Comparison of ENCODE assay signal across 1 cellular context in the genomic region with DNA sequence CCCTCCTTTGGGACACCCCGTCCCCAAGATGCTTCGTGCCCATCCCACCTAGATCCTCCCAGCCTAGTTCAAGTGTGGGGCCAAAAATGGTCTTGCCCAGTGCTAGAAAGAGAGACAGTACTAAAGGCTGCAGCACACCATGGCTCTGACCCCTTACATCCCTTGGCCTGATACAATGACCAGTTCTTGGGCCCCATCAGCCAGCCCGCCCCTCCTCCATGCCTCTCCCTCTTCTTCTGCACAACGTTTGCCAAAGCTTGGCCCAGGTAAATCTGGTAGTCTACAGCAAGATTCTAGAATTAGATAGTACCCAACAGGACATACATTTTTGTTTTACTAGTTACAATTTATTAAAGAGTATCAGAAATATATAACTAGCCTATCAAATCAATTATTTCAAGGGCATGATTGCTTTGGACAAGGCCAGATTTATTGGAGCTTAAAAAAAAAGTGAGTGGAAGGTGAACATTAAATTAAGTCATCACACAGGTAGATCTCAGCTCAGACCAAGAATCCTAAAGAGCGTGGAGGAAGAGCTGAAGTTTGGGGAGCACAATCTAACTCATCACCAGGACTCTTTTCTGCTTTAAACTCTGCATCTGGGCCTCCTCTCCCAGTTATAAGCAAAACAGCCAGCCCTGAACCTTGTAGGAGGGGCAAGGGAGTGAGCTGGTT.
TF ChIP-seq lines count a peak whose summit lies in the region.

No MANE protein-coding gene starts in this region.

TF ChIP-seq in IMR-90, 13 proteins besides CTCF, POLR2A, EP300 and RAD21 (continued from another document):
- TF ChIP-seq, protein P1, sequence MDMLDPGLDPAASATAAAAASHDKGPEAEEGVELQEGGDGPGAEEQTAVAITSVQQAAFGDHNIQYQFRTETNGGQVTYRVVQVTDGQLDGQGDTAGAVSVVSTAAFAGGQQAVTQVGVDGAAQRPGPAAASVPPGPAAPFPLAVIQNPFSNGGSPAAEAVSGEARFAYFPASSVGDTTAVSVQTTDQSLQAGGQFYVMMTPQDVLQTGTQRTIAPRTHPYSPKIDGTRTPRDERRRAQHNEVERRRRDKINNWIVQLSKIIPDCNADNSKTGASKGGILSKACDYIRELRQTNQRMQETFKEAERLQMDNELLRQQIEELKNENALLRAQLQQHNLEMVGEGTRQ (IDR thresholded peaks at IDR 0.05; ENCODE audit: low read depth, low read length): no peak
- TF ChIP-seq, protein P2, sequence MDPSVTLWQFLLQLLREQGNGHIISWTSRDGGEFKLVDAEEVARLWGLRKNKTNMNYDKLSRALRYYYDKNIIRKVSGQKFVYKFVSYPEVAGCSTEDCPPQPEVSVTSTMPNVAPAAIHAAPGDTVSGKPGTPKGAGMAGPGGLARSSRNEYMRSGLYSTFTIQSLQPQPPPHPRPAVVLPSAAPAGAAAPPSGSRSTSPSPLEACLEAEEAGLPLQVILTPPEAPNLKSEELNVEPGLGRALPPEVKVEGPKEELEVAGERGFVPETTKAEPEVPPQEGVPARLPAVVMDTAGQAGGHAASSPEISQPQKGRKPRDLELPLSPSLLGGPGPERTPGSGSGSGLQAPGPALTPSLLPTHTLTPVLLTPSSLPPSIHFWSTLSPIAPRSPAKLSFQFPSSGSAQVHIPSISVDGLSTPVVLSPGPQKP (IDR thresholded peaks at IDR 0.05; ENCODE audit: borderline replicate concordance, low read depth, low read length): no peak
- TF ChIP-seq FOS (IDR thresholded peaks at IDR 0.05; ENCODE audit: low read depth, low read length) (no peak), RFX5 (IDR thresholded peaks at IDR 0.05; ENCODE audit: low read depth, low read length) (no peak), RCOR1 (IDR thresholded peaks at IDR 0.05; ENCODE audit: insufficient replicate concordance, low read length) (no peak), BHLHE40 (IDR thresholded peaks at IDR 0.05; ENCODE audit: low read depth, low read length) (no peak), NFE2L2 (IDR thresholded peaks at IDR 0.05; ENCODE audit: low read depth, low read length) (no peak), CEBPB (IDR thresholded peaks at IDR 0.05; ENCODE audit: low read depth, low read length) (no peak), MAZ (IDR thresholded peaks at IDR 0.05; ENCODE audit: borderline replicate concordance, low read depth, low read length) (no peak), MXI1 (IDR thresholded peaks at IDR 0.05; ENCODE audit: borderline replicate concordance, low read depth, low read length) (no peak), SMC3 (IDR thresholded peaks at IDR 0.05; ENCODE audit: low read depth, low read length) (no peak), CHD1 (IDR thresholded peaks at IDR 0.05; ENCODE audit: low read depth, low read length) (no peak)
